Comparison of ENCODE assay signal across 3 cellular contexts in genomic region chr9:65435464-65435863, GRCh38.
"Had no signal": no experiment of that assay in that cellular context is flagged by ENCODE, and none has a peak within 500 bp of the region (broad histone marks: within the 10 kb centered on the region; RNA-seq: fewer than 3 reads in every experiment).

No MANE protein-coding gene starts in this region.

- ATAC-seq: GM12878 had no signal

- DNase-seq: GDM1, GF-D8 had no signal
